In genomic region chr18:35459997-35460396, GRCh38 we compare ENCODE assay signal across 29 cellular contexts. TPM values are rescaled to one million over a fixed set of nuclear protein-coding genes. Genes with fewer than 3 reads are reported as not detected.
A peak's percentile ranks its signal among the peaks of the same experiment; 100 is the strongest.
DNase-seq lines count a peak whose midpoint lies in the region; ATAC-seq, FAIRE-seq and TF ChIP-seq lines count a peak whose summit lies in the region.
"Had no signal": no experiment of that assay in that cellular context is flagged by ENCODE, and none has a peak within 500 bp of the region (broad histone marks: within the 10 kb centered on the region; RNA-seq: fewer than 3 reads in every experiment).

No MANE protein-coding gene starts in this region.

- H3K27me3 Mint-ChIP-seq in activated naive CD8-positive, alpha-beta T cell treated with anti-CD3 and anti-CD28 coated beads for 36 hours = no peaks in the 10 kb centered on the region
- H3K27me3 Mint-ChIP-seq: naive thymus-derived CD8-positive, alpha-beta T cell; stimulated activated naive CD8-positive, alpha-beta T cell treated with anti-CD3 and anti-CD28 coated beads, Interleukin-15, amount 100 ng/mL, for 72 hours had no signal

- peak; percentile 7 for FAIRE-seq in bronchial epithelial cell (lab: Jason Lieb, UNC)
- FAIRE-seq: colon, H1, K562, pancreas had no signal

- H3K36me3 Mint-ChIP-seq in activated naive CD8-positive, alpha-beta T cell treated with anti-CD3 and anti-CD28 coated beads for 36 hours = peaks cover 1% of the 10 kb centered on the region
- H3K36me3 Mint-ChIP-seq: mesothelial cell of epicardium; naive thymus-derived CD8-positive, alpha-beta T cell had no signal

- no peaks in the 10 kb centered on the region for H3K9me3 Mint-ChIP-seq in activated naive CD8-positive, alpha-beta T cell treated with anti-CD3 and anti-CD28 coated beads for 36 hours
- H3K9me3 Mint-ChIP-seq: mesothelial cell of epicardium; naive thymus-derived CD8-positive, alpha-beta T cell; stimulated activated naive CD8-positive, alpha-beta T cell treated with anti-CD3 and anti-CD28 coated beads, Interleukin-15, amount 100 ng/mL, for 72 hours had no signal

- H3K27ac ChIP-seq in heart right ventricle = peak overlapping the region in 9 of 10 donors; percentile 29 to 76 (median 64)
- peak overlapping the region; percentile 15 to 29 for H3K27ac ChIP-seq in lung (ENCODE audit: low read depth in 1 of 2, low read length in 1 of 2)
- H3K27ac ChIP-seq in stomach smooth muscle (ENCODE audit: low read length) = peak overlapping the region; percentile 75
- H3K27ac ChIP-seq: pancreas had no signal

- H3K9me3 ChIP-seq in heart right ventricle (no peaks in the 10 kb centered on the region), lung (ENCODE audit: control insufficient read depth in 2 of 2, insufficient read depth in 1 of 2, low read length in 1 of 2) (no peaks in the 10 kb centered on the region), stomach smooth muscle (ENCODE audit: control insufficient read depth in 2 of 2, low read length in 2 of 2) (no peaks in the 10 kb centered on the region)
- H3K9me3 ChIP-seq: BE2C, body of pancreas, MG63, right lobe of liver, upper lobe of left lung had no signal

- peaks cover 12 to 69% (median 57%) of the 10 kb centered on the region in 9 donors for H3K4me1 ChIP-seq in heart right ventricle
- H3K4me1 ChIP-seq in lung (ENCODE audit: control insufficient read depth in 2 of 2, insufficient read depth in 2 of 2, low read length in 2 of 2) = peaks cover 7 to 25% of the 10 kb centered on the region in 2 donors
- peaks cover 52% of the 10 kb centered on the region for H3K4me1 ChIP-seq in stomach smooth muscle (ENCODE audit: control insufficient read depth, insufficient read depth, low read length)
- H3K4me1 ChIP-seq: body of pancreas had no signal

- 95 to 99% methylated on average over 2 of the region's 2 CpGs for WGBS in heart right ventricle, 2 donors
- WGBS in lung, 2 donors = 49 to 100% methylated on average over 2 of the region's 2 CpGs

- TF ChIP-seq CTCF in heart right ventricle (IDR thresholded peaks at IDR 0.05) (no peak), bronchial epithelial cell (IDR thresholded peaks at IDR 0.05; ENCODE audit: insufficient read depth, low read length, severe bottlenecking) (no peak), lung (IDR thresholded peaks at IDR 0.05; ENCODE audit: control extremely low read depth, extremely low read depth) (no peak)

- no peaks in the 10 kb centered on the region for H3K27me3 ChIP-seq in heart right ventricle
- no peaks in the 10 kb centered on the region for H3K27me3 ChIP-seq in bronchial epithelial cell (ENCODE audit: control insufficient read depth, insufficient read depth, low read length)
- no peaks in the 10 kb centered on the region for H3K27me3 ChIP-seq in lung (ENCODE audit: control insufficient read depth, insufficient read depth)
- no peaks in the 10 kb centered on the region for H3K27me3 ChIP-seq in stomach smooth muscle (ENCODE audit: control insufficient read depth in 1 of 2, insufficient read depth in 2 of 2, low read length in 2 of 2)
- H3K27me3 ChIP-seq: BE2C, body of pancreas, MG63, pancreas, right lobe of liver, upper lobe of left lung had no signal

- DNase-seq in heart right ventricle = no peak
- DNase-seq in Right ventricle myocardium inferior (ENCODE audit: missing footprints) = no peak
- no peak for DNase-seq in bronchial epithelial cell (ENCODE audit: low read depth)
- no peak for DNase-seq in lung (ENCODE audit: low spot score)
- DNase-seq in activated naive CD8-positive, alpha-beta T cell treated with anti-CD3 and anti-CD28 coated beads for 36 hours = no peak
- no peak for DNase-seq in SK-N-DZ (ENCODE audit: low spot score)
- DNase-seq: activated CD4-positive, alpha-beta T cell treated with anti-CD3 and anti-CD28 coated beads for 1 hour; activated gamma-delta T cell; activated T-cell treated with anti-CD3 and anti-CD28 coated beads, Interleukin-2, amount 50 U/mL, for 1 hour; BE2C; body of pancreas; COR-L47; effector memory CD4-positive, alpha-beta T cell; glutamatergic neuron; MG63; naive thymus-derived CD8-positive, alpha-beta T cell; NCI-H1417; NCI-H2081 treated with DMSO at 0.1 percent for 48 hours; right lobe of liver; stimulated activated CD4-positive, alpha-beta T cell treated with anti-CD3 and anti-CD28 coated beads, Interleukin-15, amount 100 ng/mL, for 24 hours; stimulated activated naive CD8-positive, alpha-beta T cell treated with anti-CD3 and anti-CD28 coated beads, Interleukin-15, amount 100 ng/mL, for 72 hours; upper lobe of left lung had no signal

- H3K9ac ChIP-seq in stomach smooth muscle (ENCODE audit: low read length in 2 of 2) = no peak overlapping the region

- no peak overlapping the region for H3K27ac Mint-ChIP-seq in activated naive CD8-positive, alpha-beta T cell treated with anti-CD3 and anti-CD28 coated beads for 36 hours
- H3K27ac Mint-ChIP-seq: mesothelial cell of epicardium; stimulated activated naive CD8-positive, alpha-beta T cell treated with anti-CD3 and anti-CD28 coated beads, Interleukin-15, amount 100 ng/mL, for 72 hours had no signal

- intact Hi-C loops in heart right ventricle (cut with DNase I) = loop anchor here in 3 of 10 donors (5.0 kb wide), 2 partner anchors 37 to 883 kb away; partner anchors contain the start of gene INO80C (in 2 of the 3)
- intact Hi-C loops in Right ventricle myocardium inferior (cut with DNase I) = loop anchor here (5.0 kb wide), 1 partner anchor 37 kb away; the partner anchor contains the start of gene INO80C

- ATAC-seq in heart right ventricle (no peak), Right ventricle myocardium inferior (no peak), lung (ENCODE audit: insufficient read depth, low FRiP score) (no peak), HG02642 (IDR thresholded peaks at IDR 0.05; ENCODE audit: poor library complexity, unreplicated experiment) (no peak)
- ATAC-seq: body of pancreas; K562; naive thymus-derived CD8-positive, alpha-beta T cell; pancreas; right lobe of liver; stimulated activated naive CD8-positive, alpha-beta T cell treated with anti-CD3 and anti-CD28 coated beads, Interleukin-15, amount 100 ng/mL, for 72 hours had no signal

- H3K36me3 ChIP-seq in heart right ventricle (no peaks in the 10 kb centered on the region), bronchial epithelial cell (ENCODE audit: control insufficient read depth, insufficient read depth, low read length) (no peaks in the 10 kb centered on the region), lung (ENCODE audit: control insufficient read depth in 2 of 2, insufficient read depth in 2 of 2, low read length in 2 of 2) (no peaks in the 10 kb centered on the region), stomach smooth muscle (ENCODE audit: control insufficient read depth in 2 of 2, insufficient read depth in 2 of 2, low read length in 2 of 2) (no peaks in the 10 kb centered on the region)
- H3K36me3 ChIP-seq: BE2C, MG63, pancreas, right lobe of liver, upper lobe of left lung had no signal

- peaks cover 8% of the 10 kb centered on the region for H3K4me1 Mint-ChIP-seq in activated naive CD8-positive, alpha-beta T cell treated with anti-CD3 and anti-CD28 coated beads for 36 hours

- H3K4me3 ChIP-seq in heart right ventricle (no peak overlapping the region), bronchial epithelial cell (ENCODE audit: low read depth, low read length) (no peak overlapping the region), lung (no peak overlapping the region), stomach smooth muscle (ENCODE audit: low read length in 2 of 2) (no peak overlapping the region)
- H3K4me3 ChIP-seq: body of pancreas, K562, MG63, pancreas, right lobe of liver, upper lobe of left lung had no signal

- no peak overlapping the region for H3K4me3 Mint-ChIP-seq in activated naive CD8-positive, alpha-beta T cell treated with anti-CD3 and anti-CD28 coated beads for 36 hours
- H3K4me3 Mint-ChIP-seq: mesothelial cell of epicardium; naive thymus-derived CD8-positive, alpha-beta T cell; stimulated activated naive CD8-positive, alpha-beta T cell treated with anti-CD3 and anti-CD28 coated beads, Interleukin-15, amount 100 ng/mL, for 72 hours had no signal

RNA-seq across cellular contexts. Expression of gene INO80C, which starts 37.8 kb away (rescaled TPM):
- 10 to 100 TPM; 19.5 to 28.4 (median 25.5) TPM for total RNA-seq in heart right ventricle
- polyA plus RNA-seq in heart right ventricle = 10 to 100 TPM; 17.3 to 24.5 TPM
- 21.3 TPM for total RNA-seq in Right ventricle myocardium inferior
- total RNA-seq in bronchial epithelial cell = 5.3 and 9.5 TPM in 2 replicates
- 10 to 100 TPM; 26.7 to 31.5 TPM for total RNA-seq in lung
- 10 to 100 TPM; 31.5 to 35.6 TPM for polyA plus RNA-seq in lung
- 10 to 100 TPM; 38.4 to 39.4 TPM for total RNA-seq in activated naive CD8-positive, alpha-beta T cell treated with anti-CD3 and anti-CD28 coated beads for 36 hours
- polyA plus RNA-seq in SK-N-DZ (2014; cell fraction: cytosol; rRNA removed) = 3.7 and 7.2 TPM in 2 replicates
- polyA plus RNA-seq in SK-N-DZ (2014; cell fraction: nucleus; rRNA removed) = 8.6 and 29.1 TPM in 2 replicates

Comparison
In these comparisons a context has a peak if more than half of its experiments do, and no peak if none do; other contexts are left out.
1. H3K27ac ChIP-seq: peak in every context shown above with its lines; median percentile 75 in stomach smooth muscle; 64 in heart right ventricle; 22 in lung.